14 cellular contexts compared by ENCODE assay signal in the genomic region with DNA sequence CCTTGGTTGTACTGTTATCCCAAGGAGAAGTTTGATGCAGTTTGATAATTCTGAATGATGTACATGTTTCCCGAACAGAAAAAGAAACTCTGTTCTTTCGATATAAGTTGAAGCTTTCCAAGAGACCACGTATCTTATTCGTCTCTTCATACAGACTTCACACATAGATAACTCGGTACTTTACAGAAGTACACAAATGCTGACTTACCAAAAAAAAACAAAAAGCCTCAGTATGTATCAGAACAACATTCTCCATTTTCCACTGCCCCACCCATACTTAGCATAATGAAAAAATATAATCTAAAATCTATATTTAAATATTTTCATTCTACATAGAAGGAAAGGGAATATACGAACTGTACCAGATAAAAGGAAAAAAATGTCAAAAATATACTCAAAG. TPM values are rescaled to one million over a fixed set of nuclear protein-coding genes. Genes with fewer than 3 reads are reported as not detected.
DNase-seq lines count a peak whose midpoint lies in the region; ATAC-seq, FAIRE-seq and TF ChIP-seq lines count a peak whose summit lies in the region.
"Had no signal": no experiment of that assay in that cellular context is flagged by ENCODE, and none has a peak within 500 bp of the region (broad histone marks: within the 10 kb centered on the region; RNA-seq: fewer than 3 reads in every experiment).

No MANE protein-coding gene starts in this region.

- CTCF ChIA-PET in CD8-positive, alpha-beta memory T cell (lab: Charles Lee), result interaction anchor here (1.0 kb wide), 1 partner anchor 13 kb away, joined by 3 read pairs; no protein-coding TSS in a partner anchor
- CTCF ChIA-PET in GM12878 (lab: Yijun Ruan, JAX), result interaction anchor here (0.8 to 3.3 kb wide), 3 partner anchors 155 to 158 kb away, joined by 3 to 15 read pairs (median 7); no protein-coding TSS in a partner anchor

- POLR2A ChIA-PET in CD8-positive, alpha-beta memory T cell (lab: Charles Lee), result interaction anchor here (1.0 kb wide), 1 partner anchor 13 kb away, joined by 3 read pairs; no protein-coding TSS in a partner anchor
- POLR2A ChIA-PET in GM12878 (lab: Charles Lee), result interaction anchor here (1.3 kb wide), 1 partner anchor 434 kb away, joined by 5 read pairs; a partner anchor contains a TSS

- H3K4me2 ChIP-seq in GM12878 (ENCODE audit: control insufficient read depth, insufficient read depth), result peak overlapping the region; percentile 88

- peaks cover 84% of the 10 kb centered on the region for H3K79me2 ChIP-seq in GM12878 (ENCODE audit: control insufficient read depth, insufficient read depth, low read length)

- BruUV-seq in GM12878 (replicated peaks; lab: Mats Ljungman, UMichigan), result no TSS peak

- in situ Hi-C loops in GM12878 (cut with MboI), result no loop called here

- TF ChIP-seq CTCF in GM12878 (IDR thresholded peaks at IDR 0.05 in 2 of 3, conservative IDR thresholded peaks at IDR 0.05 in 1 of 3; ENCODE audit: control insufficient read depth in 2 of 3, extremely low read depth in 1 of 3, insufficient read depth in 1 of 3, low read depth in 3 of 3, low read length in 3 of 3) (no peak), nephron (IDR thresholded peaks at IDR 0.05; ENCODE audit: unreplicated experiment in 3 of 3) (no peak)

- TF ChIP-seq EP300 in GM12878 (IDR thresholded peaks at IDR 0.05; ENCODE audit: borderline replicate concordance in 1 of 2, control insufficient read depth in 1 of 2, low read depth in 2 of 2, low read length in 2 of 2), result no peak

- 75% methylated on average over 6 of the region's 6 CpGs for WGBS in GM12878 (ENCODE audit: insufficient coverage, insufficient replicate concordance, low lambda C conversion rate, missing lambda C conversion rate)

- RAD21 ChIA-PET in GM12878 (lab: Charles Lee; ENCODE audit: unreplicated experiment), result interaction anchor here (0.9 to 1.4 kb wide), 2 partner anchors 11 to 16 kb away, joined by 3 to 4 read pairs; no protein-coding TSS in a partner anchor

- peak overlapping the region in 4 of 8 donors; percentile 27 to 95 (median 52) for H3K27ac Mint-ChIP-seq in CD8-positive, alpha-beta memory T cell
- H3K27ac Mint-ChIP-seq in nephron, result peak overlapping the region in 1 of 3 experiments; percentile 93

- TF ChIP-seq RAD21 in GM12878 (IDR thresholded peaks at IDR 0.05; ENCODE audit: insufficient read depth, low read depth, low read length), result no peak

- peak overlapping the region; percentile 71 for H3K27ac ChIP-seq in CD8-positive, alpha-beta memory T cell (ENCODE audit: low read depth, low read length)
- H3K27ac ChIP-seq in HUES6 (ENCODE audit: low read depth, low read length) (no peak overlapping the region), GM12878 (ENCODE audit: control insufficient read depth, insufficient read depth) (peak overlapping the region; percentile 85; the same call in 1 of the 2 replicates)

- no peaks in the 10 kb centered on the region for H4K20me1 ChIP-seq in GM12878 (ENCODE audit: control insufficient read depth, insufficient read depth)

- H3K4me1 Mint-ChIP-seq in CD8-positive, alpha-beta memory T cell, result peaks cover 66 to 78% (median 77%) of the 10 kb centered on the region in 3 donors
- peaks cover 53% of the 10 kb centered on the region for H3K4me1 Mint-ChIP-seq in nephron

- no peaks in the 10 kb centered on the region for H3K9me3 ChIP-seq in CD8-positive, alpha-beta memory T cell (ENCODE audit: low read length)
- H3K9me3 ChIP-seq in HUES6 (ENCODE audit: control insufficient read depth, insufficient read depth, low read depth, low read length) (no peaks in the 10 kb centered on the region), GM12878 (replicated peaks; ENCODE audit: control insufficient read depth, insufficient read depth, low read length) (no peaks in the 10 kb centered on the region; the same call in 1 of the 3 replicates)

- H3K36me3 Mint-ChIP-seq in CD8-positive, alpha-beta memory T cell, result peaks cover 0 to 17% (median 1%) of the 10 kb centered on the region in 3 donors
- peaks cover 3% of the 10 kb centered on the region for H3K36me3 Mint-ChIP-seq in nephron (ENCODE audit: low read depth)

- peak overlapping the region; percentile 29 to 97 (median 93) for H3K4me3 Mint-ChIP-seq in CD8-positive, alpha-beta memory T cell
- H3K4me3 Mint-ChIP-seq in nephron, result peak overlapping the region; percentile 85 to 97 (median 92)

- H3K9ac ChIP-seq in HUES6 (ENCODE audit: low read length), result no peak overlapping the region
- no peak overlapping the region; the same call in 1 of the 2 replicates for H3K9ac ChIP-seq in GM12878 (ENCODE audit: control insufficient read depth, insufficient read depth, low read length)

- no peaks in the 10 kb centered on the region for H3K27me3 Mint-ChIP-seq in CD8-positive, alpha-beta memory T cell
- H3K27me3 Mint-ChIP-seq in nephron (ENCODE audit: low read depth), result no peaks in the 10 kb centered on the region

- ATAC-seq in GM12878, result no peak

- H3K4me1 ChIP-seq in CD8-positive, alpha-beta memory T cell (ENCODE audit: insufficient read depth, low read length), result peaks cover 47% of the 10 kb centered on the region
- H3K4me1 ChIP-seq in HUES6 (ENCODE audit: control insufficient read depth, insufficient read depth, low read length) (peaks cover 24% of the 10 kb centered on the region), GM12878 (ENCODE audit: control insufficient read depth, insufficient read depth, low read length) (no peaks in the 10 kb centered on the region)

- SMC1A ChIA-PET in GM12878 (lab: Charles Lee; ENCODE audit: uncharacterized antibody, unreplicated experiment), result interaction anchor here (1.0 to 2.8 kb wide), 5 partner anchors 12 to 160 kb away, joined by 3 to 10 read pairs (median 4); no protein-coding TSS in a partner anchor

- H3K36me3 ChIP-seq in CD8-positive, alpha-beta memory T cell (ENCODE audit: insufficient read depth, low read length), result no peaks in the 10 kb centered on the region
- H3K36me3 ChIP-seq in HUES6 (ENCODE audit: control insufficient read depth, insufficient read depth, low read length) (no peaks in the 10 kb centered on the region), GM12878 (ENCODE audit: control insufficient read depth in 2 of 2, insufficient read depth in 2 of 2, low read length in 1 of 2) (no peaks in the 10 kb centered on the region; a peak in 1 of 4 replicates)

- intact Hi-C loops in GM12878 (cut with micrococcal nuclease; ENCODE audit: unreplicated experiment), result loop anchor here (5.0 kb wide), 1 partner anchor 141 kb away; no protein-coding TSS in a partner anchor

- FAIRE-seq in GM12878 (lab: Jason Lieb, UNC), result no peak
- FAIRE-seq: D721Med, HTR-8/SVneo had no signal

- H3K4me3 ChIP-seq in CD8-positive, alpha-beta memory T cell (ENCODE audit: low read length), result no peak overlapping the region
- H3K4me3 ChIP-seq in HUES6 (ENCODE audit: low read depth, low read length) (peak overlapping the region; percentile 95), GM12878 (peak overlapping the region; percentile 92)

- no peak overlapping the region for H2AFZ ChIP-seq in GM12878 (ENCODE audit: control insufficient read depth, low read depth, low read length)

- H3K9me3 Mint-ChIP-seq in CD8-positive, alpha-beta memory T cell, result no peaks in the 10 kb centered on the region
- H3K9me3 Mint-ChIP-seq in nephron, result no peaks in the 10 kb centered on the region

- no peaks in the 10 kb centered on the region for H3K27me3 ChIP-seq in CD8-positive, alpha-beta memory T cell (ENCODE audit: insufficient read depth, low read length, poor library complexity, severe bottlenecking)
- H3K27me3 ChIP-seq in HUES6 (ENCODE audit: control insufficient read depth, insufficient read depth, low read length) (no peaks in the 10 kb centered on the region), GM12878 (replicated peaks in 1 of 2; ENCODE audit: control insufficient read depth in 2 of 2, insufficient read depth in 2 of 2, low read length in 1 of 2) (no peaks in the 10 kb centered on the region)

- no peak for TF ChIP-seq POLR2A in GM12878 (IDR thresholded peaks at IDR 0.05; ENCODE audit: low read depth, low read length)

- DNase-seq in CD8-positive, alpha-beta memory T cell, result no peak
- DNase-seq in GM12878 (ENCODE audit: low read depth, low spot score), result no peak
- no peak for DNase-seq in NCI-H526 (lab: John Stamatoyannopoulos, UW)
- no peak for DNase-seq in DMS153 (lab: John Stamatoyannopoulos, UW)
- no peak for DNase-seq in HUDEP-2 (lab: John Stamatoyannopoulos, UW; ENCODE audit: unreplicated experiment in 76 of 76)
- no peak for DNase-seq in GOT3 (lab: John Stamatoyannopoulos, UW)
- DNase-seq: activated CD4-positive, alpha-beta T cell treated with anti-CD3 and anti-CD28 coated beads for 48 hours; amygdala; SIG-M5; stimulated activated CD4-positive, alpha-beta T cell treated with anti-CD3 and anti-CD28 coated beads, Interleukin-4, amount 100 ng/mL, for 1 hour had no signal

RNA-seq across cellular contexts. Expression of a gene that starts 2.2 kb away (rescaled TPM):
- 10 to 100 TPM; 48.0 to 48.3 TPM for total RNA-seq in CD8-positive, alpha-beta memory T cell
- 35.7 TPM for polyA plus RNA-seq in CD8-positive, alpha-beta memory T cell
- 144 and 151 TPM in 2 replicates for total RNA-seq in GM12878 (2013; cell fraction: nucleolus; rRNA removed)
- 28.3 and 34.8 TPM in 2 replicates for total RNA-seq in GM12878 (2014; rRNA removed)
- total RNA-seq in GM12878 (2014; rRNA removed; fragmentation: Illumina TruSeq; extraction: Trizol), result 20.5 and 22.4 TPM in 2 replicates
- 33.6 and 36.8 TPM in 2 replicates for total RNA-seq in GM12878 (2021)
- 15.0 TPM for polyA plus RNA-seq in GM12878 (2011; ENCODE audit: low read depth)
- 41.5 and 54.2 TPM in 2 replicates for polyA plus RNA-seq in GM12878 (2011; rRNA removed)
- 28.5 and 39.6 TPM in 2 replicates for polyA plus RNA-seq in GM12878 (2011; cell fraction: cytosol; rRNA removed)
- 36.5 and 45.8 TPM in 2 replicates for polyA plus RNA-seq in GM12878 (2011; cell fraction: nucleus; rRNA removed)
- 19.1 and 20.8 TPM in 2 replicates for polyA plus RNA-seq in GM12878 (2012)
- polyA plus RNA-seq in GM12878 (2014; fragmentation: Illumina TruSeq; extraction: Trizol), result 31.7 and 35.5 TPM in 2 replicates
- 10 to 100 TPM in 1 of 2 experiments, 1 to 10 TPM in 1; 9.5 to 11.9 TPM for polyA plus RNA-seq in GM12878 (2014; fragmentation: Nextera tagmentation; extraction: Ambion mirVana)
- polyA plus RNA-seq in GM12878 (2014; rRNA removed), result 19.1 and 19.8 TPM in 2 replicates
- polyA plus RNA-seq in GM12878 (2016; fragmentation: Nextera tagmentation; extraction: Ambion mirVana), result 10 to 100 TPM; 19.1 to 27.0 TPM
- 43.4 and 84.0 TPM in 2 replicates for polyA minus RNA-seq in GM12878 (2011; rRNA and poly(A)+ RNA removed)
- polyA minus RNA-seq in GM12878 (2011; cell fraction: cytosol; rRNA and poly(A)+ RNA removed), result 14.7 and 19.4 TPM in 2 replicates
- 34.6 and 42.6 TPM in 2 replicates for polyA minus RNA-seq in GM12878 (2011; cell fraction: nucleus; rRNA and poly(A)+ RNA removed)

RNA-seq across cellular contexts. Expression of a gene that starts 47.7 kb away (rescaled TPM):
- 1 to 10 TPM; 1.4 to 2.0 TPM for total RNA-seq in CD8-positive, alpha-beta memory T cell
- 0.24 TPM for polyA plus RNA-seq in CD8-positive, alpha-beta memory T cell
- total RNA-seq in GM12878 (2013; cell fraction: nucleolus; rRNA removed), result 0.22 and 0.52 TPM in 2 replicates
- total RNA-seq in GM12878 (2014; rRNA removed) (0.16 and 0.45 TPM in 2 replicates), GM12878 (2014; rRNA removed; fragmentation: Illumina TruSeq; extraction: Trizol) (0.04 and 0.05 TPM in 2 replicates), GM12878 (2021) (0.05 and 0.19 TPM in 2 replicates)
- polyA plus RNA-seq in GM12878 (2011; ENCODE audit: low read depth), result 1.8 TPM
- polyA plus RNA-seq in GM12878 (2011; rRNA removed) (0.45 and 0.52 TPM in 2 replicates), GM12878 (2014; fragmentation: Illumina TruSeq; extraction: Trizol) (0.41 and 0.59 TPM in 2 replicates), GM12878 (2014; fragmentation: Nextera tagmentation; extraction: Ambion mirVana) (under 1 TPM; 0.07 to 0.10 TPM), GM12878 (2014; rRNA removed) (0.01 and 0.05 TPM in 2 replicates), GM12878 (2016; fragmentation: Nextera tagmentation; extraction: Ambion mirVana) (under 1 TPM; 0.01 to 0.17 TPM)
- polyA plus RNA-seq in GM12878 (2011; cell fraction: cytosol; rRNA removed), result 0.27 and 0.42 TPM in 2 replicates
- 0.16 and 0.25 TPM in 2 replicates for polyA plus RNA-seq in GM12878 (2011; cell fraction: nucleus; rRNA removed)
- polyA plus RNA-seq in GM12878 (2012), result 1.8 and 4.4 TPM in 2 replicates
- 0.41 and 0.95 TPM in 2 replicates for polyA minus RNA-seq in GM12878 (2011; rRNA and poly(A)+ RNA removed)
- 0.21 and 0.27 TPM in 2 replicates for polyA minus RNA-seq in GM12878 (2011; cell fraction: cytosol; rRNA and poly(A)+ RNA removed)
- polyA minus RNA-seq in GM12878 (2011; cell fraction: nucleus; rRNA and poly(A)+ RNA removed), result 0.24 and 0.29 TPM in 2 replicates
